ENCODE assay signal across 9 cellular contexts in the genomic region with DNA sequence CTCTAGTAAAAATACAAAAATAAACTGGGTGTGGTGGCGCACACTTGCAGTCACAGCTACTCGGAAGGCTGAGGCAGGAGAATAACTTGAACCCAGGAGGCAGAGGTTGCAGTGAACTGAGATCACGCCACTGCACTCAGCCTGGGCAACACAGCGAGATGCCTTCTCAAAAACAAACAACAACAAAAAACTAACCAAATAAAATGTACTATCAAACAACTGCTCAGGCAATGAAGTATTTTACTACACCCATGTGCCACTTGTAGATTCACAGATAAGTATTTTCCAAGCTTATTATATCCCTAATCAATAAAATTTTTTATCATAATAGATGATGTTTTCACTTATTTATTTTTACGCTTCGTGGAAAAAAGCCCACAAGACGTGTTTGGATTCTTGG. TPM values are rescaled to one million over a fixed set of nuclear protein-coding genes. Genes with fewer than 3 reads are reported as not detected.
A peak's percentile ranks its signal among the peaks of the same experiment; 100 is the strongest.
DNase-seq lines count a peak whose midpoint lies in the region; ATAC-seq and TF ChIP-seq lines count a peak whose summit lies in the region.
"Had no signal": no experiment of that assay in that cellular context is flagged by ENCODE, and none has a peak within 500 bp of the region (broad histone marks: within the 10 kb centered on the region; RNA-seq: fewer than 3 reads in every experiment).

No MANE protein-coding gene starts in this region.

- no peaks in the 10 kb centered on the region for H3K9me3 Mint-ChIP-seq in mesothelial cell of epicardium

- no peaks in the 10 kb centered on the region for H3K27me3 ChIP-seq in heart right ventricle
- no peaks in the 10 kb centered on the region for H3K27me3 ChIP-seq in breast epithelium
- no peaks in the 10 kb centered on the region for H3K27me3 ChIP-seq in vagina

- peak overlapping the region; percentile 100 for H3K27ac Mint-ChIP-seq in mesothelial cell of epicardium

- no peaks in the 10 kb centered on the region for H3K9me3 ChIP-seq in heart right ventricle
- no peaks in the 10 kb centered on the region for H3K9me3 ChIP-seq in breast epithelium
- no peaks in the 10 kb centered on the region for H3K9me3 ChIP-seq in vagina

- H3K27ac ChIP-seq in heart right ventricle (peak overlapping the region; percentile 94 to 99 (median 98)), breast epithelium (peak overlapping the region; percentile 100), vagina (peak overlapping the region; percentile 89)

- no peak for DNase-seq in heart right ventricle
- no peak for DNase-seq in left ventricle myocardium superior
- no peak for DNase-seq in breast epithelium (ENCODE audit: low spot score in 2 of 2)
- no peak for DNase-seq in mesothelial cell of epicardium (ENCODE audit: low spot score in 2 of 2, unreplicated experiment in 2 of 2)
- no peak for DNase-seq in vagina (ENCODE audit: extremely low spot score in 2 of 2)
- no peak for DNase-seq in NCI-H1048 (lab: John Stamatoyannopoulos, UW)
- DNase-seq: midbrain had no signal

- no peaks in the 10 kb centered on the region for H3K36me3 ChIP-seq in heart right ventricle
- H3K36me3 ChIP-seq in breast epithelium, result no peaks in the 10 kb centered on the region
- no peaks in the 10 kb centered on the region for H3K36me3 ChIP-seq in vagina

- TF ChIP-seq CTCF in heart right ventricle (IDR thresholded peaks at IDR 0.05) (no peak), breast epithelium (IDR thresholded peaks at IDR 0.05) (no peak), mesothelial cell of epicardium (IDR thresholded peaks at IDR 0.05; ENCODE audit: unreplicated experiment) (no peak), vagina (IDR thresholded peaks at IDR 0.05) (no peak)

- H3K4me1 Mint-ChIP-seq in mesothelial cell of epicardium, result peaks cover 10% of the 10 kb centered on the region

- 59% methylated on average over 7 of the region's 7 CpGs for WGBS in heart right ventricle, 2 donors

- no peaks in the 10 kb centered on the region for H3K27me3 Mint-ChIP-seq in mesothelial cell of epicardium (ENCODE audit: low read depth)

- intact Hi-C loops in heart right ventricle (cut with DNase I) (loop anchor here in 6 of 10 donors (2.0 to 10.0 kb wide), 8 partner anchors 30 to 342 kb away; a partner anchor contains a TSS), left ventricle myocardium superior (cut with micrococcal nuclease) (loop anchor here (5.0 kb wide), 1 partner anchor 244 kb away; a partner anchor contains a TSS), breast epithelium (cut with DNase I; ENCODE audit: low total_unique reads) (no loop called here), vagina (cut with DNase I) (no loop called here)

- peaks cover 2% of the 10 kb centered on the region for H3K36me3 Mint-ChIP-seq in mesothelial cell of epicardium

- H3K4me3 ChIP-seq in heart right ventricle, result peak overlapping the region; percentile 51 to 74 (median 66)
- H3K4me3 ChIP-seq in breast epithelium, result peak overlapping the region; percentile 66 to 88 (median 72)
- H3K4me3 ChIP-seq in vagina, result peak overlapping the region; percentile 48 to 68

- H3K4me3 Mint-ChIP-seq in mesothelial cell of epicardium, result peak overlapping the region; percentile 91

- H3K4me1 ChIP-seq in heart right ventricle (peaks cover 0 to 22% (median 8%) of the 10 kb centered on the region in 9 donors), breast epithelium (no peaks in the 10 kb centered on the region), vagina (peaks cover 15% of the 10 kb centered on the region)

- no peak for TF ChIP-seq POLR2A in breast epithelium (IDR thresholded peaks at IDR 0.05)
- no peak for TF ChIP-seq POLR2A in vagina (IDR thresholded peaks at IDR 0.05)

- no peak for ATAC-seq in heart right ventricle
- ATAC-seq in left ventricle myocardium superior, result no peak
- no peak for ATAC-seq in HG02840 (IDR thresholded peaks at IDR 0.05; ENCODE audit: low FRiP score, unreplicated experiment)
- ATAC-seq in HG02973 (IDR thresholded peaks at IDR 0.05; ENCODE audit: unreplicated experiment), result no peak

RNA-seq across cellular contexts. Expression of a gene that starts 0.9 kb away (rescaled TPM):
- total RNA-seq in heart right ventricle, result 1 to 10 TPM in 6 of 10 donors, under 1 TPM in 3, not detected in 1; 0.39 to 1.6 (median 1.1) TPM
- under 1 TPM; 0.16 to 0.29 TPM for polyA plus RNA-seq in heart right ventricle
- 0.69 TPM for total RNA-seq in left ventricle myocardium superior
- 1 to 10 TPM in 1 of 3 donors, under 1 TPM in 2; 0.32 to 1.9 (median 0.66) TPM for total RNA-seq in breast epithelium
- 1.00 to 1.6 TPM (median 1.1 TPM) in 3 replicates for total RNA-seq in mesothelial cell of epicardium
- 0.25 TPM for total RNA-seq in vagina

RNA-seq across cellular contexts. Expression of a gene that starts 31.8 kb away (rescaled TPM):
- total RNA-seq in heart right ventricle (10 to 100 TPM in 6 of 10 donors, 1 to 10 TPM in 4; 6.5 to 17.9 (median 11.4) TPM), left ventricle myocardium superior (11.0 TPM), breast epithelium (10 to 100 TPM; 11.4 to 26.1 (median 20.3) TPM), mesothelial cell of epicardium (39.6 to 41.5 TPM (median 40.1 TPM) in 3 replicates), vagina (24.8 TPM)
- 1 to 10 TPM; 5.9 to 9.2 TPM for polyA plus RNA-seq in heart right ventricle

Comparison
In these comparisons a context has a peak if more than half of its experiments do, and no peak if none do; other contexts are left out.
1. intact Hi-C loops: an anchor here in heart right ventricle (2.0 to 10.0 kb wide) and left ventricle myocardium superior (5.0 kb wide); none called in breast epithelium and vagina.